ENCODE assay signal across 8 cellular contexts in the genomic region with DNA sequence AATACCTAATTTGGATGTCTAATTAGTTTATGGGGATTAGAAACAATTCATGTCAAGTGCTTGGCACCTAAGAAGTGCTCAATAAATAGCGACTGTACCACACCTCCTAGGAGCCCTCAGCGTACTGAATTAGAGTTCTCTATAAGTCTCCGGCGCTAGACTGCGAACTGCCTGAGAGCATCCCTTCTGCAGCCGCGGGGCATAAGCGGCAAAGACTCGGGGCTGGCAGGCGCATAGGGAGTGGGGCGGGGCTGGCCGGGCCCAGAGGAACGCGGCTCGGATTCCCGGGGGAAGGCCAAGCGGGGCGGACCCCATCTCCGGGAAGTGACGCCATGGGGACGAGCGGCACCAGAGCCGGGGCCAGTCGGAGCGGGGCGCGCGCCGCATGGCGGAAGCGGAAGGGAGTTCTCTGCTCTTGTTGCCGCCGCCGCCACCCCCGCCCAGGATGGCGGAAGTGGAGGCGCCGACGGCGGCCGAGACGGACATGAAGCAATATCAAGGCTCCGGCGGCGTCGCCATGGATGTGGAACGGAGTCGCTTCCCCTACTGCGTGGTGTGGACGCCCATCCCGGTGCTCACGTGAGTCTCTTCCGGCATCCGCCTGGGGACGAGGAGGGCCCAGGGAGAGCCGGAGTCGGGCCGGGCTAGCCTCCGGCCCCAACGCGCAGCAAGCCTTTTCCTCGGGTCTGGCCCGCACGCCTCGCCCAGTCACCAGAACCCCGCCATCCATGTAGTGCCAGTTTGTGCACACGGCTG. TPM values are rescaled to one million over a fixed set of nuclear protein-coding genes. Genes with fewer than 3 reads are reported as not detected.
DNase-seq lines count a peak whose midpoint lies in the region; ATAC-seq and TF ChIP-seq lines count a peak whose summit lies in the region.

TSS of gene TMEM222 (plus strand) at position 351 of the 756 bp plus-strand sequence. CDS start at position 386, 35 bp downstream.

- H3K36me3 Mint-ChIP-seq in activated naive CD8-positive, alpha-beta T cell: peaks cover 5% of the 10 kb centered on the region

- ATAC-seq in HG02678 (IDR thresholded peaks at IDR 0.05; ENCODE audit: unreplicated experiment) (peak; percentile 94), omental fat pad (ENCODE audit: low FRiP score) (peak; percentile 99)

- H3K4me1 Mint-ChIP-seq in activated naive CD8-positive, alpha-beta T cell (ENCODE audit: low read depth): peaks cover 42% of the 10 kb centered on the region

- peak within 1 kb of the TSS; percentile 97 for H3K4me3 Mint-ChIP-seq in activated naive CD8-positive, alpha-beta T cell

- H3K9me3 Mint-ChIP-seq in activated naive CD8-positive, alpha-beta T cell (ENCODE audit: low read depth): no peaks in the 10 kb centered on the region

- peak within 1 kb of the TSS; percentile 94 for H3K27ac Mint-ChIP-seq in activated naive CD8-positive, alpha-beta T cell

- H3K4me3 ChIP-seq in GM12864 (ENCODE audit: low read depth, low read length): peak within 1 kb of the TSS; percentile 99

- H3K27me3 Mint-ChIP-seq in activated naive CD8-positive, alpha-beta T cell: no peaks in the 10 kb centered on the region

- H3K27ac ChIP-seq in temporal lobe (ENCODE audit: low read depth, low read length): peak within 1 kb of the TSS; percentile 81

- TF ChIP-seq CTCF in GM12864 (IDR thresholded peaks at IDR 0.05; ENCODE audit: low read depth, low read length, missing control alignments): no peak
- TF ChIP-seq CTCF in omental fat pad (IDR thresholded peaks at IDR 0.05): no peak

- DNase-seq in GM12864 (ENCODE audit: low read depth) (peak; percentile 85), NCI-H1105 treated with DMSO at 0.1 percent for 48 hours (lab: John Stamatoyannopoulos, UW) (peak; percentile 97), SKM-1 treated with dmso at 0.1 percent for 144 hours (lab: John Stamatoyannopoulos, UW; ENCODE audit: unreplicated experiment) (peak; percentile 96), glomerular endothelial cell (ENCODE audit: extremely low read depth, low read depth, low spot score) (peak; percentile 34), omental fat pad (ENCODE audit: low spot score) (peak; percentile 91)

RNA-seq across cellular contexts. Expression of gene TMEM222, which starts in this region (rescaled TPM):
- total RNA-seq in glomerular endothelial cell: 29.8 and 40.7 TPM in 2 replicates
- total RNA-seq in omental fat pad: 10 to 100 TPM; 17.3 to 27.1 (median 23.7) TPM
- total RNA-seq in temporal lobe: 20.9 TPM

Comparison
In these comparisons a context has a peak if more than half of its experiments do, and no peak if none do; other contexts are left out.
1. Peak in every context shown above with its lines: DNase-seq, ATAC-seq, H3K4me3 ChIP-seq and H3K27ac ChIP-seq.
2. DNase-seq: peak in every context shown above with its lines; median percentile 97 in NCI-H1105 treated with DMSO at 0.1 percent for 48 hours; 96 in SKM-1 treated with dmso at 0.1 percent for 144 hours; 91 in omental fat pad; 85 in GM12864; 34 in glomerular endothelial cell.